In genomic region chr2:147884796-147885195, GRCh38 we compare ENCODE assay signal across 1 cellular context.
TF ChIP-seq lines count a peak whose summit lies in the region.

No MANE protein-coding gene starts in this region.

TF ChIP-seq in SK-N-SH, 30 proteins besides CTCF, POLR2A, EP300 and RAD21 (continued from another document):
- TF ChIP-seq ZBTB33 (IDR thresholded peaks at IDR 0.05; ENCODE audit: borderline replicate concordance, low read depth) (no peak), FOXJ3 (CRISPR knock-in tag; IDR thresholded peaks at IDR 0.05) (no peak), GABPA (IDR thresholded peaks at IDR 0.05; ENCODE audit: low read depth) (no peak)
